Comparison of ENCODE assay signal across 20 cellular contexts in the genomic region with DNA sequence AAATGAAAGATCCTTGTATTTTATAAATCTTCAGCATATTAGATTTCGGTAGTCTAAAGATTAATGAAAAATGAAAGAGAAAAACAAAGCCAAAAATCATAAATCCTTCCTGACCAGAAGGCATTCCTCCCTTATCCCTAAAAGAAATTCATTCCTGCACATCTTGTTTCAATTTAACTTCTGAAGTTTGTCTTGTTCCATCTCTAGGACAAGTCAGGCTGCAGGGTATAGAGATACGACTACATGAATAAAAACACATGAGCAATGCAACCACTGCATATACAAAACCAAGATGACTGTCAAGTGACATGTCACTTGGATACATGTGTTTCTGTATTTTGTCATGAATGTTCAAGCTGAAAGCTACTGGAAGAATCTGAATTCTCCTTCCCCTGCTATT.
DNase-seq lines count a peak whose midpoint lies in the region; ATAC-seq, FAIRE-seq and TF ChIP-seq lines count a peak whose summit lies in the region.
"Had no signal": no experiment of that assay in that cellular context is flagged by ENCODE, and none has a peak within 500 bp of the region (broad histone marks: within the 10 kb centered on the region; RNA-seq: fewer than 3 reads in every experiment).

No MANE protein-coding gene starts in this region.

- no peak overlapping the region for H3K27ac ChIP-seq in IMR-90 (ENCODE audit: insufficient read depth, low read length)
- no peak overlapping the region for H3K27ac ChIP-seq in esophagus squamous epithelium
- no peak overlapping the region for H3K27ac ChIP-seq in gastrocnemius medialis
- no peak overlapping the region for H3K27ac ChIP-seq in suprapubic skin
- no peak overlapping the region for H3K27ac ChIP-seq in upper lobe of left lung
- H3K27ac ChIP-seq: SJSA1 had no signal

- H3K18ac ChIP-seq in IMR-90 (ENCODE audit: low read depth, low read length), result no peak overlapping the region

- H3K36me3 Mint-ChIP-seq in nephron (ENCODE audit: low read depth), result no peaks in the 10 kb centered on the region
- H3K36me3 Mint-ChIP-seq: CD4-positive, CD25-positive, alpha-beta regulatory T cell had no signal

- TF ChIP-seq CTCF in D721Med (IDR thresholded peaks at IDR 0.05; ENCODE audit: insufficient read depth, missing control alignments) (no peak), IMR-90 (conservative IDR thresholded peaks at IDR 0.05; ENCODE audit: low read depth, low read length) (no peak), nephron (IDR thresholded peaks at IDR 0.05; ENCODE audit: unreplicated experiment in 3 of 3) (no peak), esophagus squamous epithelium (IDR thresholded peaks at IDR 0.05) (no peak), gastrocnemius medialis (IDR thresholded peaks at IDR 0.05 in 4 of 5, conservative IDR thresholded peaks at IDR 0.05 in 1 of 5) (no peak), suprapubic skin (IDR thresholded peaks at IDR 0.05) (no peak), upper lobe of left lung (IDR thresholded peaks at IDR 0.05) (no peak)

- ATAC-seq in IMR-90 (ENCODE audit: low read depth) (no peak), gastrocnemius medialis (no peak), upper lobe of left lung (ENCODE audit: low FRiP score in 2 of 2) (no peak)
- ATAC-seq: GM12878, HepG2, Panc1 had no signal

- H3K27me3 Mint-ChIP-seq in nephron (ENCODE audit: low read depth), result peaks cover 1% of the 10 kb centered on the region
- H3K27me3 Mint-ChIP-seq: CD4-positive, CD25-positive, alpha-beta regulatory T cell had no signal

- no peaks in the 10 kb centered on the region for H3K9me3 ChIP-seq in IMR-90 (ENCODE audit: control insufficient read depth, insufficient read depth, low read length)
- no peaks in the 10 kb centered on the region for H3K9me3 ChIP-seq in esophagus squamous epithelium
- no peaks in the 10 kb centered on the region for H3K9me3 ChIP-seq in gastrocnemius medialis
- H3K9me3 ChIP-seq in suprapubic skin, result no peaks in the 10 kb centered on the region
- no peaks in the 10 kb centered on the region for H3K9me3 ChIP-seq in upper lobe of left lung
- H3K9me3 ChIP-seq: SJSA1 had no signal

- in situ Hi-C loops in IMR-90 (cut with MboI; ENCODE audit: low sequenced_read_pairs), result no loop called here
- in situ Hi-C loops in gastrocnemius medialis (cut with MboI; ENCODE audit: low sequenced_read_pairs in 4 of 4), result no loop called here

- H3K9ac ChIP-seq in IMR-90 (ENCODE audit: low read depth, low read length), result no peak overlapping the region

- no peak for TF ChIP-seq RAD21 in IMR-90 (IDR thresholded peaks at IDR 0.05; ENCODE audit: low read length)

- intact Hi-C loops in IMR-90 (cut with micrococcal nuclease), result loop anchor here (5.0 kb wide), 1 partner anchor 37 kb away; no protein-coding TSS in a partner anchor
- intact Hi-C loops in esophagus squamous epithelium (cut with DNase I), result no loop called here
- intact Hi-C loops in gastrocnemius medialis (cut with DNase I; ENCODE audit: low total_unique reads), result no loop called here

- H2BK15ac ChIP-seq in IMR-90 (ENCODE audit: low read depth, low read length), result no peak overlapping the region

- DNase-seq in D721Med (ENCODE audit: insufficient read length, low spot score) (no peak), IMR-90 (peak; percentile 7), dedifferentiated amniotic fluid mesenchymal stem cell (ENCODE audit: extremely low spot score) (peak; percentile 32), esophagus squamous epithelium (lab: John Stamatoyannopoulos, UW) (no peak), gastrocnemius medialis (no peak), suprapubic skin (ENCODE audit: low spot score in 2 of 2) (no peak), upper lobe of left lung (no peak)
- DNase-seq: CD4-positive, CD25-positive, alpha-beta regulatory T cell; COR-L47; KG1; NCI-H1436; NCI-H2029; NCI-H345; NCI-H524 treated with DMSO at 0.1 percent for 48 hours; SW 1271 had no signal

- peak overlapping the region; percentile 53 to 85 (median 84) for H3K27ac Mint-ChIP-seq in nephron
- H3K27ac Mint-ChIP-seq: CD4-positive, CD25-positive, alpha-beta regulatory T cell had no signal

- no peaks in the 10 kb centered on the region for H3K27me3 ChIP-seq in IMR-90 (ENCODE audit: control insufficient read depth, insufficient read depth, low read length)
- H3K27me3 ChIP-seq in esophagus squamous epithelium, result no peaks in the 10 kb centered on the region
- no peaks in the 10 kb centered on the region for H3K27me3 ChIP-seq in gastrocnemius medialis
- no peaks in the 10 kb centered on the region for H3K27me3 ChIP-seq in suprapubic skin
- no peaks in the 10 kb centered on the region for H3K27me3 ChIP-seq in upper lobe of left lung
- H3K27me3 ChIP-seq: SJSA1 had no signal

- H3K4me3 ChIP-seq in IMR-90 (ENCODE audit: insufficient read depth, low read depth, low read length) (no peak overlapping the region), esophagus squamous epithelium (no peak overlapping the region), gastrocnemius medialis (no peak overlapping the region), suprapubic skin (no peak overlapping the region), upper lobe of left lung (no peak overlapping the region)
- H3K4me3 ChIP-seq: GM12878, SJSA1 had no signal

- dilution Hi-C loops in IMR-90 (cut with HindIII; ENCODE audit: low sequenced_read_pairs, unreplicated experiment), result no loop called here

- no CpG with 5 or more reads among the region's 2 CpGs for WGBS in IMR-90 (ENCODE audit: extremely low coverage in 2 of 2, insufficient read length in 1 of 2), 2 experiments
- 65 to 69% methylated on average over 2 of the region's 2 CpGs for WGBS in esophagus squamous epithelium, 2 donors
- WGBS in suprapubic skin, result 60% methylated on average over 2 of the region's 2 CpGs
- WGBS in upper lobe of left lung, 2 donors, result 90 to 94% methylated on average over 2 of the region's 2 CpGs

- no peak overlapping the region for H2BK120ac ChIP-seq in IMR-90 (ENCODE audit: low read depth, low read length)

- H3K36me3 ChIP-seq in IMR-90 (ENCODE audit: control insufficient read depth, insufficient read depth, low read length) (no peaks in the 10 kb centered on the region), esophagus squamous epithelium (no peaks in the 10 kb centered on the region), gastrocnemius medialis (no peaks in the 10 kb centered on the region), suprapubic skin (no peaks in the 10 kb centered on the region), upper lobe of left lung (no peaks in the 10 kb centered on the region)

- H4K91ac ChIP-seq in IMR-90 (ENCODE audit: insufficient read depth, low read depth, low read length), result no peak overlapping the region

- H4K8ac ChIP-seq in IMR-90 (ENCODE audit: low read depth in 2 of 2, low read length in 2 of 2), result no peak overlapping the region

- no peak overlapping the region for H2BK20ac ChIP-seq in IMR-90 (ENCODE audit: low read depth, low read length)

- H2AK9ac ChIP-seq in IMR-90 (replicated peaks; ENCODE audit: low read depth, low read length, poor library complexity), result no peak overlapping the region

- no peak overlapping the region for H3K23ac ChIP-seq in IMR-90 (ENCODE audit: low read depth, low read length)

- H3K79me1 ChIP-seq in IMR-90 (ENCODE audit: low read depth in 1 of 2, low read length in 2 of 2), result peaks cover 14 to 26% of the 10 kb centered on the region in 2 experiments; a peak in 3 of 4 replicates

- H2AK5ac ChIP-seq in IMR-90 (ENCODE audit: low read depth, low read length), result no peak overlapping the region

- POLR2A ChIA-PET in IMR-90 (lab: Charles Lee; ENCODE audit: unreplicated experiment), result no interaction called here

- H3K4me2 ChIP-seq in IMR-90 (ENCODE audit: low read depth, low read length), result no peak overlapping the region

- no peak overlapping the region for H3K4ac ChIP-seq in IMR-90 (ENCODE audit: low read depth, low read length)

- no peak overlapping the region for H2BK5ac ChIP-seq in IMR-90 (ENCODE audit: low read depth, low read length, poor library complexity, severe bottlenecking)

- no TSS peak for BruUV-seq in IMR-90 (replicated peaks; lab: Mats Ljungman, UMichigan)

- no peak overlapping the region for H3K14ac ChIP-seq in IMR-90 (replicated peaks; ENCODE audit: low read depth, low read length)

- no peak overlapping the region for H4K5ac ChIP-seq in IMR-90 (ENCODE audit: low read depth, low read length)

- FAIRE-seq in D721Med (lab: Jason Lieb, UNC), result peak; percentile 35
- FAIRE-seq: GM12878, HepG2 had no signal

- TF ChIP-seq EP300 in suprapubic skin (IDR thresholded peaks at IDR 0.05), result no peak
- no peak for TF ChIP-seq EP300 in upper lobe of left lung (IDR thresholded peaks at IDR 0.05)

- no peak overlapping the region for H3K56ac ChIP-seq in IMR-90 (ENCODE audit: extremely low read depth, insufficient read depth, low read length)

- H3K9me1 ChIP-seq in IMR-90 (ENCODE audit: insufficient read depth, low read length), result peaks cover 6% of the 10 kb centered on the region

- H2AFZ ChIP-seq in IMR-90 (replicated peaks; ENCODE audit: low read length, poor library complexity), result no peak overlapping the region

- no peaks in the 10 kb centered on the region for H3K9me3 Mint-ChIP-seq in nephron

- CTCF ChIA-PET in IMR-90 (lab: Yijun Ruan, JAX), result no interaction called here

- TF ChIP-seq POLR2A in IMR-90 (IDR thresholded peaks at IDR 0.05; ENCODE audit: low read depth, low read length), result no peak
- TF ChIP-seq POLR2A in esophagus squamous epithelium (IDR thresholded peaks at IDR 0.05), result no peak
- no peak for TF ChIP-seq POLR2A in gastrocnemius medialis (IDR thresholded peaks at IDR 0.05)
- TF ChIP-seq POLR2A in suprapubic skin (IDR thresholded peaks at IDR 0.05), result no peak
- TF ChIP-seq POLR2A in upper lobe of left lung (IDR thresholded peaks at IDR 0.05), result no peak

- H3K4me1 ChIP-seq in IMR-90 (ENCODE audit: control insufficient read depth, insufficient read depth, low read length) (no peaks in the 10 kb centered on the region; the same call in 1 of the 2 replicates), esophagus squamous epithelium (no peaks in the 10 kb centered on the region), gastrocnemius medialis (peaks cover 0 to 5% of the 10 kb centered on the region in 2 donors), suprapubic skin (peaks cover 14% of the 10 kb centered on the region), upper lobe of left lung (no peaks in the 10 kb centered on the region)

- peaks cover 66% of the 10 kb centered on the region for H3K4me1 Mint-ChIP-seq in nephron

- peak overlapping the region in 1 of 3 experiments; percentile 52 for H3K4me3 Mint-ChIP-seq in nephron
- H3K4me3 Mint-ChIP-seq: CD4-positive, CD25-positive, alpha-beta regulatory T cell had no signal

- H4K20me1 ChIP-seq in IMR-90 (ENCODE audit: insufficient read depth, low read length), result peaks cover 11% of the 10 kb centered on the region; the same call in 1 of the 2 replicates

TF ChIP-seq in IMR-90, 13 proteins besides CTCF, POLR2A, EP300 and RAD21:
- TF ChIP-seq SMC3 (IDR thresholded peaks at IDR 0.05; ENCODE audit: low read depth, low read length) (no peak), RFX5 (IDR thresholded peaks at IDR 0.05; ENCODE audit: low read depth, low read length) (no peak), RCOR1 (IDR thresholded peaks at IDR 0.05; ENCODE audit: insufficient replicate concordance, low read length) (no peak), MXI1 (IDR thresholded peaks at IDR 0.05; ENCODE audit: borderline replicate concordance, low read depth, low read length) (no peak), NFE2L2 (IDR thresholded peaks at IDR 0.05; ENCODE audit: low read depth, low read length) (no peak)

Comparison
In these comparisons a context has a peak if more than half of its experiments do, and no peak if none do; other contexts are left out.
1. DNase-seq: peak in IMR-90 (single experiment) and dedifferentiated amniotic fluid mesenchymal stem cell (single experiment); none in D721Med (single experiment), esophagus squamous epithelium (single experiment), gastrocnemius medialis (0 of 2), suprapubic skin (0 of 2) and upper lobe of left lung (0 of 2).